Comparison of ENCODE assay signal across 32 cellular contexts in genomic region chr11:105232021-105232420, GRCh38.
"Had no signal": no experiment of that assay in that cellular context is flagged by ENCODE, and none has a peak within 500 bp of the region (broad histone marks: within the 10 kb centered on the region; RNA-seq: fewer than 3 reads in every experiment).

No MANE protein-coding gene starts in this region.

- H3K4me1 ChIP-seq: adrenal gland, ascending aorta, breast epithelium, esophagus muscularis mucosa had no signal

- H3K27ac ChIP-seq: adrenal gland, ascending aorta, breast epithelium, cardiac muscle cell, esophagus muscularis mucosa, heart left ventricle, WERI-Rb-1 had no signal

- H3K9me3 ChIP-seq: adrenal gland, ascending aorta, breast epithelium, esophagus muscularis mucosa, heart left ventricle had no signal

- ATAC-seq: activated CD4-positive, CD25-positive, alpha-beta regulatory T cell treated with anti-CD3 and anti-CD28 coated beads, Interleukin-2, amount 50 U/mL, for 24 hours; activated CD8-positive, alpha-beta T cell treated with anti-CD3 and anti-CD28 coated beads for 36 hours; activated T-cell treated with anti-CD3 and anti-CD28 coated beads, Interleukin-2, amount 50 U/mL, for 4 hours; activated T-helper 17 cell treated with anti-CD3 and anti-CD28 coated beads, Interleukin-2, amount 50 U/mL, for 72 hours; effector memory CD8-positive, alpha-beta T cell; heart left ventricle; T-helper 17 cell had no signal

- FAIRE-seq: frontal cortex had no signal

- H3K27me3 ChIP-seq: adrenal gland, ascending aorta, breast epithelium, cardiac muscle cell, esophagus muscularis mucosa, heart left ventricle had no signal

- H3K4me3 ChIP-seq: adrenal gland, ascending aorta, breast epithelium, cardiac muscle cell, esophagus muscularis mucosa, heart left ventricle had no signal

- DNase-seq: activated B cell treated with CpG ODN at 0.5 μM for 24 hours; activated CD4-positive, alpha-beta T cell treated with anti-CD3 and anti-CD28 coated beads for 48 hours; activated CD4-positive, alpha-beta T cell treated with anti-CD3 and anti-CD28 coated beads, Interleukin-2, amount 50 U/mL, for 1 hour; activated CD4-positive, alpha-beta T cell treated with anti-CD3 and anti-CD28 coated beads, Interleukin-2, amount 50 U/mL, for 48 hours; activated CD8-positive, alpha-beta memory T cell treated with anti-CD3 and anti-CD28 coated beads for 24 hours; activated CD8-positive, alpha-beta T cell treated with anti-CD3 and anti-CD28 coated beads for 36 hours; activated effector memory CD4-positive, alpha-beta T cell treated with Interleukin-2 at 50 U/mL for 16 hours; activated gamma-delta T cell treated with Interleukin-2 at 50 U/mL for 16 hours; activated naive CD4-positive, alpha-beta T cell treated with anti-CD3 and anti-CD28 coated beads, Interleukin-2, amount 50 U/mL, for 16 hours; activated naive CD4-positive, alpha-beta T cell treated with Interleukin-2 at 50 U/mL for 16 hours; activated T-cell treated with anti-CD3 and anti-CD28 coated beads, Interleukin-2, amount 50 U/mL, for 4 hours; adrenal gland; central memory CD4-positive, alpha-beta T cell; cerebellar nuclear complex; cortex of kidney; effector CD4-positive, alpha-beta T cell; effector memory CD8-positive, alpha-beta T cell; erythroblast; foreskin fibroblast; glutamatergic neuron; heart left ventricle; T-helper 1 cell; T-helper 17 cell; T1000; WERI-Rb-1 had no signal

- H3K36me3 ChIP-seq: adrenal gland, ascending aorta, breast epithelium, cardiac muscle cell, esophagus muscularis mucosa, heart left ventricle, WERI-Rb-1 had no signal
